ENCODE assay signal across 9 cellular contexts in the genomic region with DNA sequence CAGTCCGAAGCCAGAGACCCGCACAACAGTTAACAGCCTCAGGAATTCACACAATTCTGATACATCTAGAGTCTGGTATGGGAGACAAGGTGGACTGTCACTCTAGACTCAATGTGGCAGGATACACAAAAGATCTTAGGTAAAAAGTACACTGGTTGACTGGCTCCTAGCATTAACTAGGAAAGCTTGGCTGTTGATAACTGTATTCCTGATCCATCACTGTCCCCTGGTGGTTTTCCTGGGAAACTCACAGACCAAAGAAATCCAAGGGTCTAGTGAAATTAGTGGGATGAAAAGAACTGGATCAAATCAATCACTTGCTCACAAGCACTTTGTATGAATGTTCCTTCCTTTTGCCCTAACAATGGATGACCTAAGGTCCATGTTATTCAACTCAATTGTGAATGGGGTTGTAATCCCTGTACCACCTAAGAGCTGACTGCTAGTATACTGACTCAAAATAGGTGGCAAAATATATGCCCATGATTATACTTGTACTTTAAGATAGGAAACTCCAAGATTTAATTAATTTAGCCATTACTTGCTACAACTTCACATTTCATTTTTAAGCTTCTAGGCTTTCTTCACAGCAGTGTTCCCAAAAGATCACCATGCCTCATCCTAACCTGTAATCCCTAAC. TPM values are rescaled to one million over a fixed set of nuclear protein-coding genes. Genes with fewer than 3 reads are reported as not detected.
DNase-seq lines count a peak whose midpoint lies in the region; ATAC-seq and TF ChIP-seq lines count a peak whose summit lies in the region.
"Had no signal": no experiment of that assay in that cellular context is flagged by ENCODE, and none has a peak within 500 bp of the region (broad histone marks: within the 10 kb centered on the region; RNA-seq: fewer than 3 reads in every experiment).

No MANE protein-coding gene starts in this region.

- no peaks in the 10 kb centered on the region for H3K4me1 Mint-ChIP-seq in stimulated activated effector memory CD8-positive, alpha-beta T cell treated with anti-CD3 and anti-CD28 coated beads, Interleukin-12 subunit alpha, Interleukin-12 subunit beta, amount 100 ng/mL, for 72 hours
- no peaks in the 10 kb centered on the region for H3K4me1 Mint-ChIP-seq in stimulated activated naive CD8-positive, alpha-beta T cell treated with anti-CD3 and anti-CD28 coated beads, Interleukin-15, amount 100 ng/mL, for 72 hours

- peak; percentile 87 for TF ChIP-seq CTCF in AG09309 (IDR thresholded peaks at IDR 0.05; ENCODE audit: control insufficient read depth, insufficient read depth, low read depth, low read length, missing control alignments)
- peak; percentile 79 for TF ChIP-seq CTCF in WI38 (IDR thresholded peaks at IDR 0.05; ENCODE audit: low read depth, low read length)

- ATAC-seq in left colon: peak; percentile 50
- no peak for ATAC-seq in HG03039 (IDR thresholded peaks at IDR 0.05; ENCODE audit: unreplicated experiment)
- no peak for ATAC-seq in stimulated activated effector memory CD8-positive, alpha-beta T cell treated with anti-CD3 and anti-CD28 coated beads, Interleukin-12 subunit alpha, Interleukin-12 subunit beta, amount 100 ng/mL, for 72 hours
- no peak for ATAC-seq in stimulated activated naive CD8-positive, alpha-beta T cell treated with anti-CD3 and anti-CD28 coated beads, Interleukin-15, amount 100 ng/mL, for 72 hours

- DNase-seq in AG09309 (ENCODE audit: low read depth) (no peak), HT-29 (ENCODE audit: low spot score) (peak; percentile 54), left colon (no peak)
- DNase-seq in activated naive CD4-positive, alpha-beta T cell treated with anti-CD3 and anti-CD28 coated beads, Interleukin-2, amount 50 U/mL, for 16 hours: no peak
- no peak for DNase-seq in stimulated activated effector memory CD8-positive, alpha-beta T cell treated with anti-CD3 and anti-CD28 coated beads, Interleukin-12 subunit alpha, Interleukin-12 subunit beta, amount 100 ng/mL, for 72 hours (ENCODE audit: low spot score in 2 of 2)
- DNase-seq in stimulated activated naive CD8-positive, alpha-beta T cell treated with anti-CD3 and anti-CD28 coated beads, Interleukin-15, amount 100 ng/mL, for 72 hours: no peak

- H3K36me3 Mint-ChIP-seq in stimulated activated effector memory CD8-positive, alpha-beta T cell treated with anti-CD3 and anti-CD28 coated beads, Interleukin-12 subunit alpha, Interleukin-12 subunit beta, amount 100 ng/mL, for 72 hours: peaks cover 24% of the 10 kb centered on the region

- H3K27ac Mint-ChIP-seq in stimulated activated effector memory CD8-positive, alpha-beta T cell treated with anti-CD3 and anti-CD28 coated beads, Interleukin-12 subunit alpha, Interleukin-12 subunit beta, amount 100 ng/mL, for 72 hours: no peak overlapping the region
- H3K27ac Mint-ChIP-seq in stimulated activated naive CD8-positive, alpha-beta T cell treated with anti-CD3 and anti-CD28 coated beads, Interleukin-15, amount 100 ng/mL, for 72 hours: no peak overlapping the region

- H3K4me3 ChIP-seq in AG09309 (ENCODE audit: control insufficient read depth, low read depth, low read length) (no peak overlapping the region), WI38 (ENCODE audit: low read depth, low read length) (no peak overlapping the region)

- H3K27me3 Mint-ChIP-seq in stimulated activated naive CD8-positive, alpha-beta T cell treated with anti-CD3 and anti-CD28 coated beads, Interleukin-15, amount 100 ng/mL, for 72 hours: no peaks in the 10 kb centered on the region

- intact Hi-C loops in left colon (cut with DNase I, micrococcal nuclease): loop anchor here in 1 of 2 donors (10.0 kb wide), 1 partner anchor 114 kb away; no protein-coding TSS in a partner anchor

- H3K9me3 Mint-ChIP-seq in stimulated activated effector memory CD8-positive, alpha-beta T cell treated with anti-CD3 and anti-CD28 coated beads, Interleukin-12 subunit alpha, Interleukin-12 subunit beta, amount 100 ng/mL, for 72 hours: no peaks in the 10 kb centered on the region
- no peaks in the 10 kb centered on the region for H3K9me3 Mint-ChIP-seq in stimulated activated naive CD8-positive, alpha-beta T cell treated with anti-CD3 and anti-CD28 coated beads, Interleukin-15, amount 100 ng/mL, for 72 hours

- no peak overlapping the region for H3K4me3 Mint-ChIP-seq in stimulated activated effector memory CD8-positive, alpha-beta T cell treated with anti-CD3 and anti-CD28 coated beads, Interleukin-12 subunit alpha, Interleukin-12 subunit beta, amount 100 ng/mL, for 72 hours
- no peak overlapping the region for H3K4me3 Mint-ChIP-seq in stimulated activated naive CD8-positive, alpha-beta T cell treated with anti-CD3 and anti-CD28 coated beads, Interleukin-15, amount 100 ng/mL, for 72 hours

RNA-seq across cellular contexts. Expression of gene NPC2, which starts 14.0 kb away (rescaled TPM):
- total RNA-seq in HT-29 (2014; rRNA removed; shearing (Covaris generic)): 108 and 141 TPM in 2 replicates
- 100 to 1,000 TPM; 144 to 235 TPM for total RNA-seq in left colon

RNA-seq across cellular contexts. Expression of gene ISCA2, which starts 14.4 kb away (rescaled TPM):
- total RNA-seq in HT-29 (2014; rRNA removed; shearing (Covaris generic)): 12.7 and 16.3 TPM in 2 replicates
- 10 to 100 TPM; 30.6 to 35.2 TPM for total RNA-seq in left colon

RNA-seq across cellular contexts. Expression of gene SYNDIG1L, which starts 53.1 kb away (rescaled TPM):
- not detected in 2 replicates for total RNA-seq in HT-29 (2014; rRNA removed; shearing (Covaris generic))
- not detected for total RNA-seq in left colon
- total RNA-seq: activated CD8-positive, alpha-beta memory T cell treated with anti-CD3 and anti-CD28 coated beads for 36 hours had no signal
